In the genomic region with DNA sequence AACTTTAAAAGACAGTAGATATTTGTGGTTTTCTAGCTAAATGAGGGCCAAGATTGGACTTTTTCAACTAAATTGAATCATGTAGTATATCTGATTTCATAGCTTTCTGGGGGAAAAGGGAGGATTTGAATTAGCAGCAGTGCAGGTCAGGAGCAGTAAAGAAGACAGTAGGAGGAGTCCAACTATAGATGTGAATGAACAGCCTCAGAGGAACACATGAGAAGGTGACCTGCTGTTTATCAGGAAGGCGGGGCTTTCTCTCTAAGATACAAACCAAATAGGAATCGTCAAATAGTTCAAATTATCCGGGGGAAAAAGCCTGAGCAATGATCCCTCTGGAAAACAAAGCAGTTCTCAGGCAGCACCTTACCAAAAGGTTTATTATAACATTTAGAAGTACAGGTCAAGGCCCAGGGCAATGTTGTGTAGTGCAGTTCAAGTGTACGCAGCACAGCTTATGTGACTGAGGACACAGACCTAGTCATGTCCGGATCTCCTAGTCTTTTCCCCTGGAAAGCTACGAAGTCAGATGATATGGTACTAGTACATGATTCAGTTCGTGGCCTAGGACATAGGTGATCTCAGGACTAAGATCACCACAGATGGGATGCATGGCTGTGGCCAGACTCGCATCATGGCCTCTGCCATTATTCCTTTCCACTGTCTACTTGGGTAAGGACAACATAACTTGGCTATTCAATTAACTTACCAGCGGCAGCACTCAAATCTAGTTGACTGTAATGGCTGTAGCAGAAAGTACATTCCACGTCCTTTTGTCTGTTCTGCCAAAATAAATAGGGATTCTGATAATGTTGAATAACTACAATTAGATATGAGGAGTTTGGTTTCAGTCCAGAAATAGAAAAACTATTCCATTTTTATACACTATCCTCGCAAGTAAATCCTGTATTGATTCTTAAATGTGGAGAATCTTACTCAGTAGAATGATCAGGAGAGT, we compare ENCODE assay signal across 18 cellular contexts. TPM values are rescaled to one million over a fixed set of nuclear protein-coding genes. Genes with fewer than 3 reads are reported as not detected.
DNase-seq lines count a peak whose midpoint lies in the region; ATAC-seq and TF ChIP-seq lines count a peak whose summit lies in the region.
"Had no signal": no experiment of that assay in that cellular context is flagged by ENCODE, and none has a peak within 500 bp of the region (broad histone marks: within the 10 kb centered on the region; RNA-seq: fewer than 3 reads in every experiment).

No MANE protein-coding gene starts in this region.

- no peak for TF ChIP-seq CTCF in fibroblast of pulmonary artery (IDR thresholded peaks at IDR 0.05; ENCODE audit: low read length, missing control alignments)

- WGBS in trophoblast cell (ENCODE audit: extremely low coverage, insufficient coverage, insufficient read length) = no CpG with 5 or more reads among the region's 11 CpGs

- H3K14ac ChIP-seq in trophoblast cell (ENCODE audit: low read length) = no peak overlapping the region

- no peak overlapping the region for H4K12ac ChIP-seq in trophoblast cell (ENCODE audit: low read depth, low read length)

- H3K4me3 Mint-ChIP-seq in activated T-helper 17 cell treated with anti-CD3 and anti-CD28 coated beads, Interleukin-2, amount 50 U/mL, for 72 hours = no peak overlapping the region

- H3K9me3 Mint-ChIP-seq in activated naive CD4-positive, alpha-beta T cell treated with anti-CD3 and anti-CD28 coated beads, Interleukin-2, amount 50 U/mL, for 72 hours = no peaks in the 10 kb centered on the region
- H3K9me3 Mint-ChIP-seq in activated T-helper 17 cell treated with anti-CD3 and anti-CD28 coated beads, Interleukin-2, amount 50 U/mL, for 72 hours = no peaks in the 10 kb centered on the region

- H3K4me2 ChIP-seq in trophoblast cell (ENCODE audit: low read length) = no peak overlapping the region

- H3K36me3 Mint-ChIP-seq in activated naive CD4-positive, alpha-beta T cell treated with anti-CD3 and anti-CD28 coated beads, Interleukin-2, amount 50 U/mL, for 72 hours = peaks cover 0 to 22% of the 10 kb centered on the region in 2 donors
- H3K36me3 Mint-ChIP-seq in activated T-helper 17 cell treated with anti-CD3 and anti-CD28 coated beads, Interleukin-2, amount 50 U/mL, for 72 hours (ENCODE audit: low read depth) = peaks cover 96% of the 10 kb centered on the region

- H3K4me1 ChIP-seq in trophoblast cell (ENCODE audit: control insufficient read depth in 1 of 2, insufficient read depth in 2 of 2, low read length in 2 of 2) = no peaks in the 10 kb centered on the region

- no peaks in the 10 kb centered on the region for H3K27me3 Mint-ChIP-seq in activated T-helper 17 cell treated with anti-CD3 and anti-CD28 coated beads, Interleukin-2, amount 50 U/mL, for 72 hours

- H3K23ac ChIP-seq in trophoblast cell (ENCODE audit: low read length) = peak overlapping the region; percentile 78

- no peaks in the 10 kb centered on the region for H3K9me3 ChIP-seq in trophoblast cell (ENCODE audit: insufficient read depth, low read depth, low read length)

- no peak overlapping the region for H2BK5ac ChIP-seq in trophoblast cell (ENCODE audit: low read depth, low read length, poor library complexity)

- no peak overlapping the region for H2AFZ ChIP-seq in trophoblast cell (ENCODE audit: insufficient read depth, low read length, poor library complexity)

- no peak overlapping the region for H4K8ac ChIP-seq in trophoblast cell (ENCODE audit: low read depth, low read length)

- peaks cover 6% of the 10 kb centered on the region for H3K4me1 Mint-ChIP-seq in activated T-helper 17 cell treated with anti-CD3 and anti-CD28 coated beads, Interleukin-2, amount 50 U/mL, for 72 hours

- no peak overlapping the region for H3K27ac ChIP-seq in trophoblast cell (ENCODE audit: low read depth, low read length)
- H3K27ac ChIP-seq: foreskin keratinocyte had no signal

- no peak overlapping the region for H3K18ac ChIP-seq in trophoblast cell (ENCODE audit: low read length)

- H3K4me3 ChIP-seq in fibroblast of pulmonary artery (replicated peaks; ENCODE audit: low read depth, low read length) (no peak overlapping the region), trophoblast cell (ENCODE audit: low read depth, low read length) (no peak overlapping the region)

- H3K9ac ChIP-seq in trophoblast cell (ENCODE audit: low read length) = peak overlapping the region; percentile 61

- ATAC-seq in activated naive CD4-positive, alpha-beta T cell treated with anti-CD3 and anti-CD28 coated beads, Interleukin-2, amount 50 U/mL, for 72 hours = no peak
- ATAC-seq in activated T-helper 17 cell treated with anti-CD3 and anti-CD28 coated beads, Interleukin-2, amount 50 U/mL, for 72 hours (replicated peaks) = no peak
- ATAC-seq in HG03378 (IDR thresholded peaks at IDR 0.05; ENCODE audit: unreplicated experiment) = no peak
- ATAC-seq: foreskin keratinocyte had no signal

- peaks cover 26 to 55% of the 10 kb centered on the region in 2 experiments for H3K36me3 ChIP-seq in trophoblast cell (ENCODE audit: control insufficient read depth in 1 of 2, insufficient read depth in 2 of 2, low read length in 2 of 2)

- H2AK5ac ChIP-seq in trophoblast cell (ENCODE audit: low read length) = no peak overlapping the region

- no peak overlapping the region for H2BK12ac ChIP-seq in trophoblast cell (ENCODE audit: low read length)

- no peak overlapping the region for H4K91ac ChIP-seq in trophoblast cell (ENCODE audit: low read depth, low read length)

- no peak overlapping the region for H3K4ac ChIP-seq in trophoblast cell (ENCODE audit: low read depth, low read length)

- H3K27ac Mint-ChIP-seq in activated naive CD4-positive, alpha-beta T cell treated with anti-CD3 and anti-CD28 coated beads, Interleukin-2, amount 50 U/mL, for 72 hours = peak overlapping the region; percentile 1 to 44
- H3K27ac Mint-ChIP-seq in activated T-helper 17 cell treated with anti-CD3 and anti-CD28 coated beads, Interleukin-2, amount 50 U/mL, for 72 hours = peak overlapping the region; percentile 3

- H3K79me1 ChIP-seq in trophoblast cell (ENCODE audit: low read length) = no peaks in the 10 kb centered on the region

- H2BK120ac ChIP-seq in trophoblast cell (ENCODE audit: insufficient read depth, low read length, poor library complexity) = no peak overlapping the region

- no peaks in the 10 kb centered on the region for H3K79me2 ChIP-seq in trophoblast cell (ENCODE audit: control insufficient read depth, insufficient read depth, low read length, poor library complexity)

- no peak for DNase-seq in activated naive CD4-positive, alpha-beta T cell treated with anti-CD3 and anti-CD28 coated beads, Interleukin-2, amount 50 U/mL, for 72 hours (ENCODE audit: low spot score in 2 of 2)
- DNase-seq in activated naive CD4-positive, alpha-beta T cell (lab: John Stamatoyannopoulos, UW) = no peak
- DNase-seq in fibroblast of pulmonary artery (ENCODE audit: low read depth) (peak; percentile 38), trophoblast cell (no peak), GOT3 (lab: John Stamatoyannopoulos, UW) (no peak)
- DNase-seq in stimulated activated CD8-positive, alpha-beta memory T cell treated with anti-CD3 and anti-CD28 coated beads, Interleukin-4, amount 100 ng/mL, for 48 hours = no peak
- DNase-seq: activated T-cell treated with anti-CD3 and anti-CD28 coated beads for 4 hours, amygdala, COR-L47, EL, foreskin keratinocyte, IMR-90, NCI-H2081, NCI-H524, SHP77, T-helper 2 cell had no signal

- H3K27me3 ChIP-seq in trophoblast cell (ENCODE audit: insufficient read depth, low read length) = no peaks in the 10 kb centered on the region
- H3K27me3 ChIP-seq: foreskin keratinocyte had no signal

RNA-seq across cellular contexts. Expression of a gene that starts 40.3 kb away (rescaled TPM):
- total RNA-seq in activated naive CD4-positive, alpha-beta T cell treated with anti-CD3 and anti-CD28 coated beads, Interleukin-2, amount 50 U/mL, for 72 hours = 10 to 100 TPM; 24.6 to 39.8 TPM
- total RNA-seq in activated T-helper 17 cell treated with anti-CD3 and anti-CD28 coated beads, Interleukin-2, amount 50 U/mL, for 72 hours = 10 to 100 TPM; 34.8 to 63.5 TPM
- 28.2 and 28.5 TPM in 2 replicates for polyA plus RNA-seq in trophoblast cell (2013)
